In the genomic region with DNA sequence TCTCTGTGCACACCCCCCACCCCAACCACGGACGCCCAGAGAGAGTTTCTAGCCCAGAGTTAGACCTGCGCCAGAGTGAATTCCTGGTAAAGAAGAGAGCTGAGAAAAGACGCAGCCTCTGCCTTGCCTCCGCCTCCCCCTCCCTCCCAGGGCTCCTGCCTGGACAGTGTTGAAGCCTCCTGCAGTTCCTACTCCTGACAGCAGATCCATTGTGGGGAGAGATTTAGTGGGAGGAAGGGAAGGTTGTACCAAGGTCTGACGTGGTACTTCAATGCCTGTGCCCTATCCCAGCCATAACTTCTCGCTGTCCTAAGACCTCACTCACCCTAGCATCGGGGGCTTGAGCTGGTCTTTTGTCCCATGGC, we compare ENCODE assay signal across 1 cellular context.
TF ChIP-seq lines count a peak whose summit lies in the region.

No MANE protein-coding gene starts in this region.

TF ChIP-seq in H1, 55 proteins besides CTCF, POLR2A, EP300 and RAD21 (continued from another document):
- no peak for TF ChIP-seq SUZ12 (IDR thresholded peaks at IDR 0.05; ENCODE audit: low read length)
- no peak for TF ChIP-seq BCL11A (IDR thresholded peaks at IDR 0.05; ENCODE audit: low read depth in 2 of 2, low read length in 2 of 2)
- TF ChIP-seq, protein P1, sequence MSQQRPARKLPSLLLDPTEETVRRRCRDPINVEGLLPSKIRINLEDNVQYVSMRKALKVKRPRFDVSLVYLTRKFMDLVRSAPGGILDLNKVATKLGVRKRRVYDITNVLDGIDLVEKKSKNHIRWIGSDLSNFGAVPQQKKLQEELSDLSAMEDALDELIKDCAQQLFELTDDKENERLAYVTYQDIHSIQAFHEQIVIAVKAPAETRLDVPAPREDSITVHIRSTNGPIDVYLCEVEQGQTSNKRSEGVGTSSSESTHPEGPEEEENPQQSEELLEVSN (IDR thresholded peaks at IDR 0.05) = no peak
- TF ChIP-seq TAF1 (IDR thresholded peaks at IDR 0.05; ENCODE audit: low read depth, low read length) = no peak
- no peak for TF ChIP-seq POLR2AphosphoS5 (IDR thresholded peaks at IDR 0.05; ENCODE audit: low read depth, low read length)
